8 cellular contexts compared by ENCODE assay signal in genomic region chr5:93607367-93608258, GRCh38. TPM values are rescaled to one million over a fixed set of nuclear protein-coding genes. Genes with fewer than 3 reads are reported as not detected.
A peak's percentile ranks its signal among the peaks of the same experiment; 100 is the strongest.
DNase-seq lines count a peak whose midpoint lies in the region; ATAC-seq, FAIRE-seq and TF ChIP-seq lines count a peak whose summit lies in the region.

No MANE protein-coding gene starts in this region.

- peaks cover 6% of the 10 kb centered on the region for H3K36me3 Mint-ChIP-seq in activated CD4-positive, alpha-beta T cell treated with anti-CD3 and anti-CD28 coated beads for 36 hours (ENCODE audit: low read depth)

- POLR2A ChIA-PET in activated CD4-positive, alpha-beta T cell treated with anti-CD3 and anti-CD28 coated beads for 36 hours (lab: Charles Lee) = no interaction called here

- peak; percentile 70 for TF ChIP-seq CTCF in fibroblast of pulmonary artery (IDR thresholded peaks at IDR 0.05; ENCODE audit: low read length, missing control alignments)
- TF ChIP-seq CTCF in pancreas (IDR thresholded peaks at IDR 0.05) = peak in 1 of 4 donors; percentile 15

- H3K4me1 ChIP-seq in pancreas = peaks cover 0 to 5% (median 0%) of the 10 kb centered on the region in 3 donors

- no peaks in the 10 kb centered on the region for H3K36me3 ChIP-seq in pancreas

- peaks cover 7 to 71% (median 27%) of the 10 kb centered on the region in 4 donors for H3K27me3 ChIP-seq in pancreas

- peak; percentile 81 for ATAC-seq in activated CD4-positive, alpha-beta T cell treated with anti-CD3 and anti-CD28 coated beads for 36 hours
- ATAC-seq in GM21423 (IDR thresholded peaks at IDR 0.05; ENCODE audit: unreplicated experiment) = peak; percentile 66
- ATAC-seq in pancreas = peak; percentile 70 to 85 (median 84)
- ATAC-seq in GM21717 (IDR thresholded peaks at IDR 0.05; ENCODE audit: unreplicated experiment) = no peak

- no peak overlapping the region for H3K27ac ChIP-seq in pancreas

- H3K9me3 Mint-ChIP-seq in activated CD4-positive, alpha-beta T cell treated with anti-CD3 and anti-CD28 coated beads for 36 hours (ENCODE audit: low read depth) = no peaks in the 10 kb centered on the region

- H3K4me3 ChIP-seq in fibroblast of pulmonary artery (replicated peaks; ENCODE audit: low read depth, low read length) (peak overlapping the region; percentile 21), pancreas (no peak overlapping the region)

- H3K27me3 Mint-ChIP-seq in activated CD4-positive, alpha-beta T cell treated with anti-CD3 and anti-CD28 coated beads for 36 hours = peaks cover 82% of the 10 kb centered on the region

- H3K9me3 ChIP-seq in pancreas = no peaks in the 10 kb centered on the region

- WGBS in pancreas, 2 donors = 6 to 9% methylated on average over 19 of the region's 19 CpGs

- intact Hi-C loops in activated CD4-positive, alpha-beta T cell treated with anti-CD3 and anti-CD28 coated beads for 36 hours (cut with DNase I, micrococcal nuclease) = loop anchor here (1.0 to 10.0 kb wide), 5 partner anchors 21 to 1247 kb away; no protein-coding TSS in a partner anchor
- intact Hi-C loops in pancreas (cut with DNase I) = loop anchor here in 2 of 3 donors (5.0 to 10.0 kb wide), 2 partner anchors 187 to 190 kb away; no protein-coding TSS in a partner anchor

- no peak overlapping the region for H3K4me3 Mint-ChIP-seq in activated CD4-positive, alpha-beta T cell treated with anti-CD3 and anti-CD28 coated beads for 36 hours

- peak; percentile 53 for DNase-seq in activated CD4-positive, alpha-beta T cell treated with anti-CD3 and anti-CD28 coated beads for 36 hours
- DNase-seq in activated CD4-positive, alpha-beta T cell treated with anti-CD3 and anti-CD28 coated beads for 1 hour = no peak
- DNase-seq in HuH-7 (ENCODE audit: low spot score) (peak; percentile 85), SW480 (ENCODE audit: low spot score) (peak; percentile 41), fibroblast of pulmonary artery (ENCODE audit: low read depth) (peak; percentile 74), pancreas (no peak)

- H3K4me1 Mint-ChIP-seq in activated CD4-positive, alpha-beta T cell treated with anti-CD3 and anti-CD28 coated beads for 36 hours = peaks cover 21% of the 10 kb centered on the region

- no peak overlapping the region for H3K27ac Mint-ChIP-seq in activated CD4-positive, alpha-beta T cell treated with anti-CD3 and anti-CD28 coated beads for 36 hours

- CTCF ChIA-PET in activated CD4-positive, alpha-beta T cell treated with anti-CD3 and anti-CD28 coated beads for 36 hours (lab: Charles Lee) = interaction anchor here (0.7 to 1.9 kb wide), 12 partner anchors 9 to 1243 kb away, joined by 3 to 12 read pairs (median 4); no protein-coding TSS in a partner anchor

- no peak for FAIRE-seq in pancreas (lab: Jason Lieb, UNC)

RNA-seq across cellular contexts. Expression of gene NR2F1, which starts 24.6 kb away (rescaled TPM):
- not detected for total RNA-seq in activated CD4-positive, alpha-beta T cell treated with anti-CD3 and anti-CD28 coated beads for 36 hours
- 1 to 10 TPM; 1.4 to 8.1 (median 5.6) TPM for total RNA-seq in pancreas
- polyA plus RNA-seq in pancreas = 1 to 10 TPM; 4.3 to 4.4 TPM

RNA-seq across cellular contexts. Expression of gene NR2F1-AS1, which starts 26.6 kb away (rescaled TPM):
- total RNA-seq in activated CD4-positive, alpha-beta T cell treated with anti-CD3 and anti-CD28 coated beads for 36 hours = not detected
- 1 to 10 TPM in 5 of 6 donors, under 1 TPM in 1; 0.65 to 2.7 (median 2.0) TPM for total RNA-seq in pancreas
- polyA plus RNA-seq in pancreas = 1 to 10 TPM; 3.1 to 4.4 TPM

Comparison
In these comparisons a context has a peak if more than half of its experiments do, and no peak if none do; other contexts are left out.
1. DNase-seq: peak in activated CD4-positive, alpha-beta T cell treated with anti-CD3 and anti-CD28 coated beads for 36 hours (single experiment), HuH-7 (single experiment), SW480 (single experiment) and fibroblast of pulmonary artery (single experiment); none in activated CD4-positive, alpha-beta T cell treated with anti-CD3 and anti-CD28 coated beads for 1 hour (single experiment) and pancreas (0 of 6).